ENCODE assay signal across 12 cellular contexts in genomic region chr20:17845701-17846475, GRCh38.
DNase-seq lines count a peak whose midpoint lies in the region; ATAC-seq and TF ChIP-seq lines count a peak whose summit lies in the region.
"Had no signal": no experiment of that assay in that cellular context is flagged by ENCODE, and none has a peak within 500 bp of the region (broad histone marks: within the 10 kb centered on the region; RNA-seq: fewer than 3 reads in every experiment).

No MANE protein-coding gene starts in this region.

- POLR2A ChIA-PET in CD8-positive, alpha-beta T cell (lab: Charles Lee): interaction anchor here (1.0 kb wide), 1 partner anchor 13 kb away, joined by 3 read pairs; no protein-coding TSS in a partner anchor

- no peaks in the 10 kb centered on the region for H3K79me2 ChIP-seq in DOHH2 (ENCODE audit: control insufficient read depth, low read length)

- H3K36me3 Mint-ChIP-seq in activated T-helper 17 cell treated with anti-CD3 and anti-CD28 coated beads, Interleukin-2, amount 50 U/mL, for 72 hours (ENCODE audit: low read depth): no peaks in the 10 kb centered on the region
- H3K36me3 Mint-ChIP-seq in naive B cell: peaks cover 4 to 9% of the 10 kb centered on the region in 2 donors
- no peaks in the 10 kb centered on the region for H3K36me3 Mint-ChIP-seq in CD8-positive, alpha-beta T cell

- intact Hi-C loops in CD8-positive, alpha-beta T cell (cut with DNase I, micrococcal nuclease): no loop called here

- no peaks in the 10 kb centered on the region for H3K9me3 Mint-ChIP-seq in activated T-helper 17 cell treated with anti-CD3 and anti-CD28 coated beads, Interleukin-2, amount 50 U/mL, for 72 hours
- peaks cover 0 to 11% (median 8%) of the 10 kb centered on the region in 7 donors for H3K9me3 Mint-ChIP-seq in naive B cell
- H3K9me3 Mint-ChIP-seq in CD8-positive, alpha-beta T cell: no peaks in the 10 kb centered on the region

- H3K4me3 Mint-ChIP-seq in activated T-helper 17 cell treated with anti-CD3 and anti-CD28 coated beads, Interleukin-2, amount 50 U/mL, for 72 hours: peak overlapping the region; percentile 2
- peak overlapping the region in 7 of 8 donors; percentile 0 to 78 (median 64) for H3K4me3 Mint-ChIP-seq in naive B cell
- H3K4me3 Mint-ChIP-seq in CD8-positive, alpha-beta T cell: no peak overlapping the region

- no peaks in the 10 kb centered on the region for H3K27me3 Mint-ChIP-seq in activated T-helper 17 cell treated with anti-CD3 and anti-CD28 coated beads, Interleukin-2, amount 50 U/mL, for 72 hours
- H3K27me3 Mint-ChIP-seq in naive B cell: no peaks in the 10 kb centered on the region
- H3K27me3 Mint-ChIP-seq in CD8-positive, alpha-beta T cell (ENCODE audit: low read depth): no peaks in the 10 kb centered on the region

- H3K4me2 ChIP-seq in DOHH2 (ENCODE audit: low read length): peak overlapping the region; percentile 71

- H3K27me3 ChIP-seq in DOHH2 (ENCODE audit: control insufficient read depth, low read length): no peaks in the 10 kb centered on the region
- no peaks in the 10 kb centered on the region for H3K27me3 ChIP-seq in CD8-positive, alpha-beta T cell (ENCODE audit: insufficient read depth, low read length)

- H3K36me3 ChIP-seq in DOHH2 (ENCODE audit: control insufficient read depth, low read length): no peaks in the 10 kb centered on the region
- H3K36me3 ChIP-seq in CD8-positive, alpha-beta T cell (ENCODE audit: insufficient read depth, low read length): no peaks in the 10 kb centered on the region

- H3K9me2 ChIP-seq in DOHH2 (replicated peaks; ENCODE audit: control insufficient read depth, low read length): no peaks in the 10 kb centered on the region

- ATAC-seq in HG02938 (IDR thresholded peaks at IDR 0.05; ENCODE audit: unreplicated experiment) (peak; percentile 55), naive B cell (ENCODE audit: low read depth in 2 of 2) (no peak), GM21723 (IDR thresholded peaks at IDR 0.05; ENCODE audit: unreplicated experiment) (no peak)
- ATAC-seq in activated T-helper 17 cell treated with anti-CD3 and anti-CD28 coated beads, Interleukin-2, amount 50 U/mL, for 72 hours (replicated peaks): peak; percentile 23
- no peak for ATAC-seq in CD8-positive, alpha-beta T cell

- H3K27ac Mint-ChIP-seq in activated T-helper 17 cell treated with anti-CD3 and anti-CD28 coated beads, Interleukin-2, amount 50 U/mL, for 72 hours: no peak overlapping the region
- peak overlapping the region in 5 of 6 donors; percentile 11 to 78 (median 56) for H3K27ac Mint-ChIP-seq in naive B cell
- no peak overlapping the region for H3K27ac Mint-ChIP-seq in CD8-positive, alpha-beta T cell

- H3K27ac ChIP-seq in DOHH2 (ENCODE audit: low read depth, low read length): no peak overlapping the region
- H3K27ac ChIP-seq in CD8-positive, alpha-beta T cell (ENCODE audit: low read depth, low read length): no peak overlapping the region

- no peak for TF ChIP-seq CTCF in DOHH2 (IDR thresholded peaks at IDR 0.05; ENCODE audit: low read depth, low read length, poor library complexity, severe bottlenecking)
- TF ChIP-seq CTCF in CD8-positive, alpha-beta T cell (IDR thresholded peaks at IDR 0.05): no peak

- peaks cover 6% of the 10 kb centered on the region; the same call in 1 of the 2 replicates for H3K9me3 ChIP-seq in DOHH2 (ENCODE audit: control insufficient read depth, insufficient read depth, low read length)
- H3K9me3 ChIP-seq in CD8-positive, alpha-beta T cell (ENCODE audit: low read length): no peaks in the 10 kb centered on the region

- peaks cover 2% of the 10 kb centered on the region; the same call in 1 of the 2 replicates for H3F3A ChIP-seq in DOHH2 (ENCODE audit: control insufficient read depth, insufficient read depth)

- H4K20me1 ChIP-seq in DOHH2 (ENCODE audit: control insufficient read depth, insufficient read depth, low read depth, low read length): no peaks in the 10 kb centered on the region

- H3K4me1 Mint-ChIP-seq in activated T-helper 17 cell treated with anti-CD3 and anti-CD28 coated beads, Interleukin-2, amount 50 U/mL, for 72 hours: peaks cover 23% of the 10 kb centered on the region
- peaks cover 77 to 90% (median 86%) of the 10 kb centered on the region in 3 donors for H3K4me1 Mint-ChIP-seq in naive B cell
- H3K4me1 Mint-ChIP-seq in CD8-positive, alpha-beta T cell (ENCODE audit: low read depth): peaks cover 21% of the 10 kb centered on the region

- CTCF ChIA-PET in CD8-positive, alpha-beta T cell (lab: Charles Lee): interaction anchor here (1.0 kb wide), 1 partner anchor 15 kb away, joined by 3 read pairs; no protein-coding TSS in a partner anchor

- H3K4me3 ChIP-seq in DOHH2 (ENCODE audit: low read length): no peak overlapping the region
- no peak overlapping the region for H3K4me3 ChIP-seq in CD8-positive, alpha-beta T cell (ENCODE audit: low read depth, low read length)

- DNase-seq in naive B cell (no peak), cortex of kidney (lab: John Stamatoyannopoulos, UW) (no peak), LoVo (ENCODE audit: low spot score) (no peak)
- DNase-seq in CD8-positive, alpha-beta T cell: no peak
- DNase-seq: amygdala; nucleus accumbens; Right ventricle myocardium superior; stimulated activated CD4-positive, alpha-beta T cell treated with anti-CD3 and anti-CD28 coated beads, Interleukin-4, amount 100 ng/mL, for 24 hours had no signal

- peaks cover 88% of the 10 kb centered on the region for H3K4me1 ChIP-seq in DOHH2 (ENCODE audit: control insufficient read depth, low read length)
- no peaks in the 10 kb centered on the region for H3K4me1 ChIP-seq in CD8-positive, alpha-beta T cell (ENCODE audit: insufficient read depth, low read length)

Comparison
In these comparisons a context has a peak if more than half of its experiments do, and no peak if none do; other contexts are left out.
1. ATAC-seq: peak in HG02938 (single experiment) and activated T-helper 17 cell treated with anti-CD3 and anti-CD28 coated beads, Interleukin-2, amount 50 U/mL, for 72 hours (single experiment); none in naive B cell (0 of 2), CD8-positive, alpha-beta T cell (single experiment) and GM21723 (single experiment).
2. H3K27ac Mint-ChIP-seq: peak in naive B cell (5 of 6); none in activated T-helper 17 cell treated with anti-CD3 and anti-CD28 coated beads, Interleukin-2, amount 50 U/mL, for 72 hours (single experiment) and CD8-positive, alpha-beta T cell (single experiment).